In the genomic region with DNA sequence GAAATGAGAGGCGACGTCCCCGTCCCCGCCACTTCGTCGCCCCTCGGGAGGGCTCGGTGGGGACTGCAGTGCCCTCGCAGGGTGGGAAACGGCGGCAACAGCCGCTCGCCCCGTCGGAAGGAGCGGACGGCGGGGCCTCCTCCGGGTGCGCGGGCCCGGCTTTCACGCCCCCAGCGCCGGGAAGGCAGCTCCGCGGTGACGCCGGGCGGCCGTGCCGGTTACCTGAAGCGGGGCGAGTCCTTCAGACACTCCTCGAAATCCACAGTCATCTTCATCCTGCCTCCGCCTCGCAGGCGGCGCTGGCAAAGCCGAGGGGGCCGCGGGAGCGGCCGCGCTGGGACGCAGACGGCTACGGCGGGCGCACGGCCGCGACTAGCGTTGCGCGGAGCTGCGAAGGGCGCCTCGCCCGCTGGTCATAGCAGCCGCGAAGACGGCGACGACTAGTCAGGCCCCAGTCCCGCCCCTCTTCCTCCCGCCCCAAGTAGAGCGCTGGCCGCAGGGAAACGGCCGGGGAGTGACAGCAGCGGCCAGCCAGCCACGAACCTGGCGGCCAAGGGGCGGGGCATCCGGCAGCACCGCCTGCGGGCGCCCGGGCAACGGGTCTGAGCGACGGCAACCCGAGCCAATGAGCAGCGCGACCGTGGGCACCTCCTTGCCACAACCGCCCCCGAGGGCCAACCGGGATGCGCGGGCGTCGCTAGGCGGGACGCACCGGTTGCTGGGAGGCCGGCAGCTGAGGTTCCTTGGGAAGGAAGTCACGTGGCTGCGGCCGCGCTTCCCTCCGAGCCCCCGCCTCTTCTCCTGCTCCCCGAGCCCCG, we compare ENCODE assay signal across 8 cellular contexts. TPM values are rescaled to one million over a fixed set of nuclear protein-coding genes. Genes with fewer than 3 reads are reported as not detected.
DNase-seq lines count a peak whose midpoint lies in the region; ATAC-seq and TF ChIP-seq lines count a peak whose summit lies in the region.

A gene with protein sequence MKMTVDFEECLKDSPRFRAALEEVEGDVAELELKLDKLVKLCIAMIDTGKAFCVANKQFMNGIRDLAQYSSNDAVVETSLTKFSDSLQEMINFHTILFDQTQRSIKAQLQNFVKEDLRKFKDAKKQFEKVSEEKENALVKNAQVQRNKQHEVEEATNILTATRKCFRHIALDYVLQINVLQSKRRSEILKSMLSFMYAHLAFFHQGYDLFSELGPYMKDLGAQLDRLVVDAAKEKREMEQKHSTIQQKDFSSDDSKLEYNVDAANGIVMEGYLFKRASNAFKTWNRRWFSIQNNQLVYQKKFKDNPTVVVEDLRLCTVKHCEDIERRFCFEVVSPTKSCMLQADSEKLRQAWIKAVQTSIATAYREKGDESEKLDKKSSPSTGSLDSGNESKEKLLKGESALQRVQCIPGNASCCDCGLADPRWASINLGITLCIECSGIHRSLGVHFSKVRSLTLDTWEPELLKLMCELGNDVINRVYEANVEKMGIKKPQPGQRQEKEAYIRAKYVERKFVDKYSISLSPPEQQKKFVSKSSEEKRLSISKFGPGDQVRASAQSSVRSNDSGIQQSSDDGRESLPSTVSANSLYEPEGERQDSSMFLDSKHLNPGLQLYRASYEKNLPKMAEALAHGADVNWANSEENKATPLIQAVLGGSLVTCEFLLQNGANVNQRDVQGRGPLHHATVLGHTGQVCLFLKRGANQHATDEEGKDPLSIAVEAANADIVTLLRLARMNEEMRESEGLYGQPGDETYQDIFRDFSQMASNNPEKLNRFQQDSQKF (minus strand): TSS at position 448 of the 818 bp plus-strand sequence. CDS start 173 bp downstream, at position 275.

- H3K27ac Mint-ChIP-seq in activated naive CD8-positive, alpha-beta T cell treated with anti-CD3 and anti-CD28 coated beads, Interleukin-2, amount 10 ng/mL, durations not matched to agents 7 days and 5 days: peak within 1 kb of the TSS; percentile 93

- peak within 1 kb of the TSS; percentile 94 for H3K9ac ChIP-seq in SU-DHL-6 (ENCODE audit: low read length)

- peaks cover 29% of the 10 kb centered on the region for H3K4me1 Mint-ChIP-seq in activated naive CD8-positive, alpha-beta T cell treated with anti-CD3 and anti-CD28 coated beads, Interleukin-2, amount 10 ng/mL, durations not matched to agents 7 days and 5 days

- no peaks in the 10 kb centered on the region for H3K36me3 ChIP-seq in SU-DHL-6 (ENCODE audit: low read length)
- H3K36me3 ChIP-seq in ovary: no peaks in the 10 kb centered on the region
- H3K36me3 ChIP-seq in thyroid gland: no peaks in the 10 kb centered on the region

- intact Hi-C loops in head of caudate nucleus (cut with DNase I): loop anchor here (5.0 to 10.0 kb wide), 3 partner anchors 102 to 770 kb away; a partner anchor contains a TSS
- intact Hi-C loops in ovary (cut with DNase I): loop anchor here in 1 of 4 donors (10.0 kb wide), 1 partner anchor 82 kb away; no protein-coding TSS in a partner anchor
- intact Hi-C loops in thyroid gland (cut with DNase I): loop anchor here (5.0 to 10.0 kb wide), 2 partner anchors 100 to 168 kb away; a partner anchor contains a TSS

- peaks cover 3% of the 10 kb centered on the region; the same call in 1 of the 2 replicates for H4K20me1 ChIP-seq in SU-DHL-6 (ENCODE audit: low read depth, low read length)

- H3K4me1 ChIP-seq in ovary (ENCODE audit: insufficient read depth) (peaks cover 5% of the 10 kb centered on the region), thyroid gland (peaks cover 17% of the 10 kb centered on the region in 2 donors)

- POLR2A ChIA-PET in activated naive CD8-positive, alpha-beta T cell treated with anti-CD3 and anti-CD28 coated beads, Interleukin-2, amount 10 ng/mL, durations not matched to agents 7 days and 5 days (lab: Charles Lee): interaction anchor here (0.6 to 3.0 kb wide), 12 partner anchors 9 to 173 kb away, joined by 3 to 12 read pairs (median 3); a partner anchor contains a TSS

- H3K9me3 ChIP-seq in SU-DHL-6 (ENCODE audit: insufficient read depth, low read length) (no peaks in the 10 kb centered on the region), ovary (no peaks in the 10 kb centered on the region), thyroid gland (no peaks in the 10 kb centered on the region)

- H3K27ac ChIP-seq in SU-DHL-6 (ENCODE audit: low read depth, low read length): peak within 1 kb of the TSS; percentile 91
- H3K27ac ChIP-seq in ovary: peak within 1 kb of the TSS; percentile 79 to 89
- peak within 1 kb of the TSS; percentile 86 to 93 (median 86) for H3K27ac ChIP-seq in thyroid gland

- peak; percentile 90 for ATAC-seq in HG02678 (IDR thresholded peaks at IDR 0.05; ENCODE audit: unreplicated experiment)
- ATAC-seq in activated naive CD8-positive, alpha-beta T cell treated with anti-CD3 and anti-CD28 coated beads, Interleukin-2, amount 10 ng/mL, durations not matched to agents 7 days and 5 days (ENCODE audit: low read depth): peak; percentile 90

- H3K4me3 ChIP-seq in SU-DHL-6 (ENCODE audit: insufficient read depth, low read length, poor library complexity, severe bottlenecking) (peak within 1 kb of the TSS; percentile 75), ovary (peak within 1 kb of the TSS; percentile 99), thyroid gland (replicated peaks in 1 of 3) (peak within 1 kb of the TSS; percentile 68 to 84 (median 73))

- TF ChIP-seq EP300 in ovary (IDR thresholded peaks at IDR 0.05): no peak

- DNase-seq in NCI-H128 (lab: John Stamatoyannopoulos, UW; ENCODE audit: unreplicated experiment) (peak; percentile 99), head of caudate nucleus (peak; percentile 100), ovary (peak; percentile 100), thyroid gland (peak; percentile 100)
- peak; percentile 100 for DNase-seq in activated naive CD8-positive, alpha-beta T cell treated with anti-CD3 and anti-CD28 coated beads, Interleukin-2, amount 10 ng/mL, durations not matched to agents 7 days and 5 days

- H3K4me2 ChIP-seq in SU-DHL-6 (ENCODE audit: low read depth, low read length, poor library complexity, severe bottlenecking): peak within 1 kb of the TSS; percentile 89

- H3K9me3 Mint-ChIP-seq in activated naive CD8-positive, alpha-beta T cell treated with anti-CD3 and anti-CD28 coated beads, Interleukin-2, amount 10 ng/mL, durations not matched to agents 7 days and 5 days: no peaks in the 10 kb centered on the region

- TF ChIP-seq CTCF in SU-DHL-6 (IDR thresholded peaks at IDR 0.05; ENCODE audit: insufficient read depth, low read length, poor library complexity, severe bottlenecking) (no peak), ovary (IDR thresholded peaks at IDR 0.05) (no peak), thyroid gland (IDR thresholded peaks at IDR 0.05) (peak in 1 of 6 experiments; percentile 9)

- H3K36me3 Mint-ChIP-seq in activated naive CD8-positive, alpha-beta T cell treated with anti-CD3 and anti-CD28 coated beads, Interleukin-2, amount 10 ng/mL, durations not matched to agents 7 days and 5 days: no peaks in the 10 kb centered on the region

- H3K79me2 ChIP-seq in SU-DHL-6 (ENCODE audit: insufficient read depth, low read length): peaks cover 50% of the 10 kb centered on the region

- peak within 1 kb of the TSS; percentile 87 for H3K4me3 Mint-ChIP-seq in activated naive CD8-positive, alpha-beta T cell treated with anti-CD3 and anti-CD28 coated beads, Interleukin-2, amount 10 ng/mL, durations not matched to agents 7 days and 5 days

- no peaks in the 10 kb centered on the region for H3K9me2 ChIP-seq in SU-DHL-6 (replicated peaks; ENCODE audit: insufficient read depth, low read length)

- 0% methylated on average over 51 to 106 of the region's 106 CpGs for WGBS in ovary, 3 donors
- 1% methylated on average over 15 to 50 of the region's 106 CpGs for WGBS in thyroid gland, 2 donors

- TF ChIP-seq POLR2A in GM10847 (IDR thresholded peaks at IDR 0.05; ENCODE audit: extremely low read depth, insufficient read length) (peak; percentile 94), ovary (IDR thresholded peaks at IDR 0.05) (peak; percentile 93), thyroid gland (IDR thresholded peaks at IDR 0.05) (peak; percentile 83 to 97)

- H2AFZ ChIP-seq in SU-DHL-6 (ENCODE audit: low read depth, low read length, severe bottlenecking): peak within 1 kb of the TSS; percentile 92

- H3K27me3 ChIP-seq in SU-DHL-6 (ENCODE audit: low read length) (no peaks in the 10 kb centered on the region), ovary (no peaks in the 10 kb centered on the region), thyroid gland (no peaks in the 10 kb centered on the region)

- H3K27me3 Mint-ChIP-seq in activated naive CD8-positive, alpha-beta T cell treated with anti-CD3 and anti-CD28 coated beads, Interleukin-2, amount 10 ng/mL, durations not matched to agents 7 days and 5 days: no peaks in the 10 kb centered on the region

- H3F3A ChIP-seq in SU-DHL-6 (ENCODE audit: insufficient read depth): peaks cover 12% of the 10 kb centered on the region

RNA-seq across cellular contexts. Expression of the gene that starts here (rescaled TPM):
- total RNA-seq in activated naive CD8-positive, alpha-beta T cell treated with anti-CD3 and anti-CD28 coated beads, Interleukin-2, amount 10 ng/mL, durations not matched to agents 7 days and 5 days: 10 to 100 TPM; 68.3 to 73.4 TPM
- total RNA-seq in ovary (10 to 100 TPM; 42.4 to 66.8 (median 53.5) TPM), thyroid gland (100 to 1,000 TPM in 1 of 4 donors, 10 to 100 TPM in 3; 61.7 to 685 (median 71.3) TPM)
- 10 to 100 TPM; 15.1 to 21.1 TPM for polyA plus RNA-seq in ovary

Comparison
In these comparisons a context has a peak if more than half of its experiments do, and no peak if none do; other contexts are left out.
1. Peak in every context shown above with its lines: DNase-seq, ATAC-seq, H3K4me3 ChIP-seq and H3K27ac ChIP-seq.